29 cellular contexts compared by ENCODE assay signal in the genomic region with DNA sequence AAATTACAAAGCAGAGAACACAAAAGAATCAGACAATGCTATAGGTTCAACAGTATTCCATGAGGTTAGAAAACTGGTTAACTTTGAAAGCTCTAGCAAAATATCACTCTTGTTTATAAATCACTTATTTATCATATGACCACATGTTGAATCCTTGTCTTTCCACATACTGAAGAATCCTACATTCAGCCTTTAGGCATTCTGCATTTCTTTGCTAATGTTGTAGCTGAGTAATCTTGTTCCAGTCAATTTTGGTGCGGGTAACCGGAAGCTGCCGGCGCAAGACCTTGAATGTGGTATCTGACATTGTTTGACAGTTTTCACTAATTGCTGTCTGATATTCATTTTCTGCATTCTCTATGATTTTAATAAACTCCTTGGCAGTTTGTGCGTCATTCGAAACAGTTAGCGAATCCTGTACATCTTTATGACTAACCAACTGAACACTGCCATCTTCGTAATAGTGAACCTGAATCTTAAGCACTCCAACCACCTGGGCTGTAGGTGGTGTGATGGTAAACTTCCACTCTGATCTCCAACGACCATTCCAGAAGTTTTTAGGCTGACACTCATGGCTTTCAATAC.
DNase-seq lines count a peak whose midpoint lies in the region; ATAC-seq, FAIRE-seq and TF ChIP-seq lines count a peak whose summit lies in the region.
"Had no signal": no experiment of that assay in that cellular context is flagged by ENCODE, and none has a peak within 500 bp of the region (broad histone marks: within the 10 kb centered on the region; RNA-seq: fewer than 3 reads in every experiment).

No MANE protein-coding gene starts in this region.

- no peak overlapping the region for H3K23ac ChIP-seq in IMR-90 (ENCODE audit: low read depth, low read length)

- CTCF ChIA-PET in IMR-90 (lab: Yijun Ruan, JAX) = interaction anchor here (1.1 kb wide), 1 partner anchor 10 kb away, joined by 3 read pairs; no protein-coding TSS in a partner anchor
- CTCF ChIA-PET in activated CD4-positive, alpha-beta memory T cell treated with anti-CD3 and anti-CD28 coated beads for 36 hours (lab: Charles Lee) = no interaction called here
- CTCF ChIA-PET in PC-9 (lab: Charles Lee) = no interaction called here

- BruUV-seq in IMR-90 (replicated peaks; lab: Mats Ljungman, UMichigan) (no TSS peak), PC-9 (replicated peaks; lab: Mats Ljungman, UMichigan) (no TSS peak)

- TF ChIP-seq CTCF in D721Med (IDR thresholded peaks at IDR 0.05; ENCODE audit: insufficient read depth, missing control alignments) (no peak), IMR-90 (conservative IDR thresholded peaks at IDR 0.05; ENCODE audit: low read depth, low read length) (no peak), PC-9 (conservative IDR thresholded peaks at IDR 0.05) (no peak), gastroesophageal sphincter (IDR thresholded peaks at IDR 0.05) (no peak)

- dilution Hi-C loops in IMR-90 (cut with HindIII; ENCODE audit: low sequenced_read_pairs, unreplicated experiment) = no loop called here

- no peak overlapping the region for H3K9ac ChIP-seq in IMR-90 (ENCODE audit: low read depth, low read length)
- H3K9ac ChIP-seq: BLaER1, SK-N-SH had no signal

- no peak overlapping the region for H4K8ac ChIP-seq in IMR-90 (ENCODE audit: low read depth in 2 of 2, low read length in 2 of 2)

- H3K36me3 ChIP-seq in IMR-90 (ENCODE audit: control insufficient read depth, insufficient read depth, low read length) = no peaks in the 10 kb centered on the region; the same call in 1 of the 2 replicates
- no peaks in the 10 kb centered on the region for H3K36me3 ChIP-seq in PC-9 (ENCODE audit: low read depth)
- no peaks in the 10 kb centered on the region for H3K36me3 ChIP-seq in gastroesophageal sphincter

- H4K20me1 ChIP-seq in IMR-90 (ENCODE audit: insufficient read depth, low read length) = no peaks in the 10 kb centered on the region
- no peaks in the 10 kb centered on the region for H4K20me1 ChIP-seq in PC-9 (ENCODE audit: insufficient read depth)
- H4K20me1 ChIP-seq: BLaER1 had no signal

- H3K4me3 ChIP-seq in IMR-90 (ENCODE audit: insufficient read depth, low read depth, low read length) (no peak overlapping the region), PC-9 (no peak overlapping the region), gastroesophageal sphincter (no peak overlapping the region)
- H3K4me3 ChIP-seq: BLaER1 had no signal

- no peak overlapping the region for H2AFZ ChIP-seq in IMR-90 (replicated peaks; ENCODE audit: low read length, poor library complexity)
- no peak overlapping the region for H2AFZ ChIP-seq in PC-9

- no peak overlapping the region for H3K18ac ChIP-seq in IMR-90 (ENCODE audit: low read depth, low read length)

- H3K4me1 ChIP-seq in IMR-90 (ENCODE audit: control insufficient read depth, insufficient read depth, low read length) (peaks cover 2% of the 10 kb centered on the region), PC-9 (replicated peaks; ENCODE audit: insufficient read depth) (no peaks in the 10 kb centered on the region), gastroesophageal sphincter (peaks cover 0 to 30% (median 0%) of the 10 kb centered on the region in 3 donors)
- H3K4me1 ChIP-seq: BLaER1 had no signal

- no peaks in the 10 kb centered on the region for H3K9me1 ChIP-seq in IMR-90 (ENCODE audit: insufficient read depth, low read length)

- no peak overlapping the region for H4K5ac ChIP-seq in IMR-90 (ENCODE audit: low read depth, low read length)

- no peak overlapping the region for H2BK20ac ChIP-seq in IMR-90 (ENCODE audit: low read depth, low read length)

- DNase-seq in D721Med (ENCODE audit: insufficient read length, low spot score) = no peak
- DNase-seq in IMR-90 = peak; percentile 51
- DNase-seq in foreskin melanocyte = peak; percentile 38
- peak; percentile 29 for DNase-seq in renal cortical epithelial cell (ENCODE audit: low read depth)
- no peak for DNase-seq in activated CD4-positive, alpha-beta memory T cell treated with anti-CD3 and anti-CD28 coated beads for 36 hours
- DNase-seq in PC-9 = no peak
- DNase-seq in mucosa of gallbladder (ENCODE audit: low spot score) = no peak
- DNase-seq: ACHN; CD4-positive, alpha-beta T cell; COR-L47; DND-41; H7; HFFc6; KG1; NCI-H1092 treated with DMSO at 0.1 percent for 48 hours; NCI-H1436 treated with DMSO at 0.1 percent for 48 hours; NCI-H2029; NCI-H226; NCI-H510A treated with DMSO at 0.1 percent for 48 hours; NCI-H748 treated with DMSO at 0.1 percent for 48 hours; SIG-M5; SK-N-SH had no signal

- H2BK120ac ChIP-seq in IMR-90 (ENCODE audit: low read depth, low read length) = no peak overlapping the region

- no peak overlapping the region for H2BK15ac ChIP-seq in IMR-90 (ENCODE audit: low read depth, low read length)

- no peak overlapping the region for H3K14ac ChIP-seq in IMR-90 (replicated peaks; ENCODE audit: low read depth, low read length)

- H3K4me2 ChIP-seq in IMR-90 (ENCODE audit: low read depth, low read length) = no peak overlapping the region
- H3K4me2 ChIP-seq in PC-9 = no peak overlapping the region
- H3K4me2 ChIP-seq: BLaER1, SK-N-SH had no signal

- H3K27ac Mint-ChIP-seq in activated CD4-positive, alpha-beta memory T cell treated with anti-CD3 and anti-CD28 coated beads for 36 hours = no peak overlapping the region
- H3K27ac Mint-ChIP-seq: CD4-positive, alpha-beta T cell; HFFc6 had no signal

- no peaks in the 10 kb centered on the region for H3K9me2 ChIP-seq in PC-9 (ENCODE audit: insufficient read depth)
- H3K9me2 ChIP-seq: SK-N-SH had no signal

- H2AK5ac ChIP-seq in IMR-90 (ENCODE audit: low read depth, low read length) = no peak overlapping the region

- TF ChIP-seq POLR2A in IMR-90 (IDR thresholded peaks at IDR 0.05; ENCODE audit: low read depth, low read length) = no peak
- no peak for TF ChIP-seq POLR2A in gastroesophageal sphincter (IDR thresholded peaks at IDR 0.05)

- no peak overlapping the region for H3K4ac ChIP-seq in IMR-90 (ENCODE audit: low read depth, low read length)

- no CpG with 5 or more reads among the region's 9 CpGs for WGBS in IMR-90 (ENCODE audit: extremely low coverage in 2 of 2, insufficient read length in 1 of 2), 2 experiments
- WGBS in gastroesophageal sphincter (ENCODE audit: low coverage in 1 of 2), 2 donors = 94 to 97% methylated on average over 9 of the region's 9 CpGs

- TF ChIP-seq EP300 in gastroesophageal sphincter (IDR thresholded peaks at IDR 0.05) = no peak

- H3K4me3 Mint-ChIP-seq in activated CD4-positive, alpha-beta memory T cell treated with anti-CD3 and anti-CD28 coated beads for 36 hours = no peak overlapping the region
- H3K4me3 Mint-ChIP-seq: CD4-positive, alpha-beta T cell; HFFc6 had no signal

- no peaks in the 10 kb centered on the region for H3K9me3 ChIP-seq in IMR-90 (ENCODE audit: control insufficient read depth, insufficient read depth, low read length)
- H3K9me3 ChIP-seq in PC-9 (ENCODE audit: insufficient read depth, low read depth) = no peaks in the 10 kb centered on the region
- no peaks in the 10 kb centered on the region for H3K9me3 ChIP-seq in gastroesophageal sphincter
- H3K9me3 ChIP-seq: BLaER1, SK-N-SH had no signal

- H3K27me3 ChIP-seq in IMR-90 (ENCODE audit: control insufficient read depth, insufficient read depth, low read length) (no peaks in the 10 kb centered on the region), PC-9 (ENCODE audit: insufficient read depth, low read depth) (no peaks in the 10 kb centered on the region), gastroesophageal sphincter (no peaks in the 10 kb centered on the region)
- H3K27me3 ChIP-seq: BLaER1 had no signal

- no peak overlapping the region for H3K27ac ChIP-seq in IMR-90 (ENCODE audit: insufficient read depth, low read length)
- no peak overlapping the region for H3K27ac ChIP-seq in PC-9
- no peak overlapping the region for H3K27ac ChIP-seq in gastroesophageal sphincter
- H3K27ac ChIP-seq: 22Rv1, BLaER1, HL-60, RWPE1 had no signal

- no peak for TF ChIP-seq RAD21 in IMR-90 (IDR thresholded peaks at IDR 0.05; ENCODE audit: low read length)

- peak; percentile 74 for FAIRE-seq in D721Med (lab: Jason Lieb, UNC)
- FAIRE-seq: GM18507, GM19239 had no signal

- H3K9me3 Mint-ChIP-seq in activated CD4-positive, alpha-beta memory T cell treated with anti-CD3 and anti-CD28 coated beads for 36 hours = no peaks in the 10 kb centered on the region
- H3K9me3 Mint-ChIP-seq: CD4-positive, alpha-beta T cell; HFFc6 had no signal

- ATAC-seq in IMR-90 (ENCODE audit: low read depth) (peak; percentile 59; the same call in 1 of the 2 replicates), gastroesophageal sphincter (no peak)

- H4K91ac ChIP-seq in IMR-90 (ENCODE audit: insufficient read depth, low read depth, low read length) = no peak overlapping the region

- H2BK5ac ChIP-seq in IMR-90 (ENCODE audit: low read depth, low read length, poor library complexity, severe bottlenecking) = no peak overlapping the region

- peaks cover 12% of the 10 kb centered on the region for H3K4me1 Mint-ChIP-seq in activated CD4-positive, alpha-beta memory T cell treated with anti-CD3 and anti-CD28 coated beads for 36 hours (ENCODE audit: low read depth)

- H3K36me3 Mint-ChIP-seq in activated CD4-positive, alpha-beta memory T cell treated with anti-CD3 and anti-CD28 coated beads for 36 hours = peaks cover 3% of the 10 kb centered on the region

- no peak overlapping the region for H2AK9ac ChIP-seq in IMR-90 (replicated peaks; ENCODE audit: low read depth, low read length, poor library complexity)

- no peaks in the 10 kb centered on the region for H3K27me3 Mint-ChIP-seq in activated CD4-positive, alpha-beta memory T cell treated with anti-CD3 and anti-CD28 coated beads for 36 hours
- H3K27me3 Mint-ChIP-seq: CD4-positive, alpha-beta T cell had no signal

- H3K79me2 ChIP-seq in PC-9 (ENCODE audit: low read depth) = no peaks in the 10 kb centered on the region

- intact Hi-C loops in IMR-90 (cut with micrococcal nuclease) (no loop called here), PC-9 (cut with micrococcal nuclease; ENCODE audit: unreplicated experiment) (no loop called here)
- intact Hi-C loops in activated CD4-positive, alpha-beta memory T cell treated with anti-CD3 and anti-CD28 coated beads for 36 hours (cut with micrococcal nuclease) = no loop called here

- no peak overlapping the region for H3K56ac ChIP-seq in IMR-90 (ENCODE audit: extremely low read depth, insufficient read depth, low read length)

- peaks cover 0 to 6% of the 10 kb centered on the region in 2 experiments; a peak in 2 of 4 replicates for H3K79me1 ChIP-seq in IMR-90 (ENCODE audit: low read depth in 1 of 2, low read length in 2 of 2)

- H3F3A ChIP-seq in PC-9 (ENCODE audit: insufficient read depth, low read depth) = no peaks in the 10 kb centered on the region

- POLR2A ChIA-PET in IMR-90 (lab: Charles Lee; ENCODE audit: unreplicated experiment) = no interaction called here
- POLR2A ChIA-PET in activated CD4-positive, alpha-beta memory T cell treated with anti-CD3 and anti-CD28 coated beads for 36 hours (lab: Charles Lee) = interaction anchor here (0.7 kb wide), 1 partner anchor 136 kb away, joined by 3 read pairs; no protein-coding TSS in a partner anchor
- POLR2A ChIA-PET in PC-9 (lab: Charles Lee; ENCODE audit: unreplicated experiment) = interaction anchor here (0.6 kb wide), 1 partner anchor 276 kb away, joined by 4 read pairs; no protein-coding TSS in a partner anchor

- in situ Hi-C loops in IMR-90 (cut with MboI; ENCODE audit: low sequenced_read_pairs) = no loop called here

TF ChIP-seq in IMR-90, 13 proteins besides CTCF, POLR2A, EP300 and RAD21 (continues in another document):
- TF ChIP-seq MAZ (IDR thresholded peaks at IDR 0.05; ENCODE audit: borderline replicate concordance, low read depth, low read length) (no peak), MAFK (IDR thresholded peaks at IDR 0.05; ENCODE audit: low read depth, low read length) (no peak)

Comparison
In these comparisons a context has a peak if more than half of its experiments do, and no peak if none do; other contexts are left out.
1. DNase-seq: peak in IMR-90 (single experiment), foreskin melanocyte (single experiment) and renal cortical epithelial cell (single experiment); none in D721Med (single experiment), activated CD4-positive, alpha-beta memory T cell treated with anti-CD3 and anti-CD28 coated beads for 36 hours (single experiment), PC-9 (0 of 2) and mucosa of gallbladder (single experiment).